In genomic region chr7:91103365-91103764, GRCh38 we compare ENCODE assay signal across 23 cellular contexts.
"Had no signal": no experiment of that assay in that cellular context is flagged by ENCODE, and none has a peak within 500 bp of the region (broad histone marks: within the 10 kb centered on the region; RNA-seq: fewer than 3 reads in every experiment).

No MANE protein-coding gene starts in this region.

- H3K27me3 ChIP-seq: adrenal gland, breast epithelium, heart left ventricle had no signal

- DNase-seq: activated CD4-positive, alpha-beta T cell treated with anti-CD3 and anti-CD28 coated beads, Interleukin-2, amount 10 ng/mL, durations not matched to agents 7 days and 5 days; activated CD4-positive, CD25-positive, alpha-beta regulatory T cell treated with anti-CD3 and anti-CD28 coated beads, Interleukin-2, amount 50 U/mL, for 72 hours; activated CD8-positive, alpha-beta memory T cell treated with anti-CD3 and anti-CD28 coated beads, Interleukin-2, amount 10 ng/mL, durations not matched to agents 7 days and 5 days; activated CD8-positive, alpha-beta T cell treated with anti-CD3 and anti-CD28 coated beads for 36 hours; activated naive CD4-positive, alpha-beta T cell; adrenal gland; cerebellar nuclear complex; endodermal cell; heart left ventricle; mesenchymal stem cell; nephron progenitor cell; small intestine; stimulated activated CD4-positive, alpha-beta T cell treated with anti-CD3 and anti-CD28 coated beads, Interleukin-2, amount 100 ng/mL, for 24 hours; T-cell; WERI-Rb-1 had no signal

- ATAC-seq: activated CD8-positive, alpha-beta memory T cell treated with anti-CD3 and anti-CD28 coated beads, Interleukin-2, amount 10 ng/mL, durations not matched to agents 7 days and 5 days; activated CD8-positive, alpha-beta T cell treated with anti-CD3 and anti-CD28 coated beads for 36 hours; activated T-helper 17 cell treated with anti-CD3 and anti-CD28 coated beads, Interleukin-2, amount 50 U/mL, for 72 hours; heart left ventricle; sciatic nerve; stimulated activated effector memory CD8-positive, alpha-beta T cell treated with anti-CD3 and anti-CD28 coated beads, Interleukin-12 subunit alpha, Interleukin-12 subunit beta, amount 100 ng/mL, for 72 hours; T-cell had no signal

- H2AFZ ChIP-seq: parathyroid adenoma had no signal

- H3K79me2 ChIP-seq: parathyroid adenoma had no signal

- H3K27ac ChIP-seq: adrenal gland, breast epithelium, coronary artery, epithelial cell of prostate, heart left ventricle, parathyroid adenoma, WERI-Rb-1 had no signal

- H3K4me1 ChIP-seq: adrenal gland, breast epithelium, heart left ventricle, parathyroid adenoma had no signal

- H3K9ac ChIP-seq: parathyroid adenoma had no signal

- H3K9me3 ChIP-seq: adrenal gland, breast epithelium, heart left ventricle had no signal

- H3K4me3 ChIP-seq: adrenal gland, breast epithelium, coronary artery, heart left ventricle had no signal

- H3K36me3 ChIP-seq: adrenal gland, breast epithelium, heart left ventricle, WERI-Rb-1 had no signal

- FAIRE-seq: islet of Langerhans, small intestine had no signal
